In the genomic region with DNA sequence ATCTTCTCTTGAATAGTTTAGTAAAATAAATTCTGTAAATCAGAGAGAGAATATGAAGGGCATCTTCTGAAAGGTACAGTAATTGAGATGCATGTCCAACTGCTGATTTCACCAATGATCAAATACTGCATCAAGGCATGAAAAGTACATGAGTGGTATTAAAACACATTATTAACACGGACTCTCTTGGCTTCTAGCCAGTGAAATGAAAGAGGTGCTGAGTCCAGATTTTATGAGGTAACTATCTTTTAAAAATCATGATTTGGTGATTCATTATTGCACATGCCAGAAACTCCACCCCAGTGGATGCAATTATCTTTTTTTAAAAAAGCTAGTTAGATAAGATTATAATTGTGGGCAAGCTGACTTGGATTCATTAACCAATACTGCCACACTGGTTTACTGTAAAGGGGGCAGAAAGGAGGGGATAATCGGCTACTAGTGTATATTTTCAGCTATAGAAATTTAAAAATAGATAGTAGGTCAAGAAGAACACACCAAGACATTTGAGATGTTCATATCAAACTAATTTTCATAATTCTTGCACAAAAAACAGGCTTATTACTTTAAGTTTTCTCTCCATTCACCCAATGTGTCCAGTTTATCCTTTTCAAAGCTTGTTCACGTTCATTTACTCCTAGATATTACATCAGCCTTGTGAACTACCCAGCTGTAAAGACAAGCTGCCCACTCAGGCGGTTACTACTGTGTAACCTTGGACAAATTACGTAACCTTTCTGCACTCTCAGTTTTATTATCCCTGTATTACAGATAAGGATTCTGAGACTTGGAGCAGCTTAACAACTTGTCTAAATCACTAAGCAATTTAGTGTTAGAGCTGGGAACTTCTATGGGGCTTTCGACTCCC, we compare ENCODE assay signal across 12 cellular contexts. TPM values are rescaled to one million over a fixed set of nuclear protein-coding genes. Genes with fewer than 3 reads are reported as not detected.
DNase-seq lines count a peak whose midpoint lies in the region; TF ChIP-seq lines count a peak whose summit lies in the region.
"Had no signal": no experiment of that assay in that cellular context is flagged by ENCODE, and none has a peak within 500 bp of the region (broad histone marks: within the 10 kb centered on the region; RNA-seq: fewer than 3 reads in every experiment).

No MANE protein-coding gene starts in this region.

- H3K27ac ChIP-seq in OCI-LY7 (ENCODE audit: low read depth, low read length, poor library complexity, severe bottlenecking), result no peak overlapping the region
- H3K27ac ChIP-seq: cardiac muscle cell, gastrocnemius medialis, Peyer's patch had no signal

- BruUV-seq in OCI-LY7 (replicated peaks; lab: Mats Ljungman, UMichigan), result no TSS peak

- TF ChIP-seq CTCF in BE2C (IDR thresholded peaks at IDR 0.05; ENCODE audit: low read depth, low read length) (no peak), kidney epithelial cell (IDR thresholded peaks at IDR 0.05; ENCODE audit: insufficient read depth, low read length, poor library complexity, severe bottlenecking) (no peak), OCI-LY7 (conservative IDR thresholded peaks at IDR 0.05; ENCODE audit: low read length) (no peak)

- DNase-seq in BE2C (peak; percentile 9), HuH-7.5 (ENCODE audit: low spot score) (peak; percentile 28), adipocyte (ENCODE audit: low read depth) (no peak), kidney epithelial cell (ENCODE audit: low read depth) (peak; percentile 82), hypothalamus (lab: John Stamatoyannopoulos, UW) (no peak), OCI-LY7 (ENCODE audit: low spot score) (no peak)
- no peak for DNase-seq in activated CD4-positive, CD25-positive, alpha-beta regulatory T cell (lab: John Stamatoyannopoulos, UW)
- DNase-seq in activated T-cell treated with anti-CD3 and anti-CD28 coated beads, Interleukin-2, amount 50 U/mL, for 1 hour, result no peak
- DNase-seq: CD4-positive, CD25-positive, alpha-beta regulatory T cell; gastrocnemius medialis had no signal

- H3K9ac ChIP-seq in adipocyte (ENCODE audit: low read length), result no peak overlapping the region

- CTCF ChIA-PET in OCI-LY7 (lab: Charles Lee; ENCODE audit: unreplicated experiment), result no interaction called here

- no peak overlapping the region for H3K4me2 ChIP-seq in OCI-LY7 (ENCODE audit: low read length)

- H3K4me3 ChIP-seq in BE2C (ENCODE audit: low read depth, low read length) (no peak overlapping the region), adipocyte (ENCODE audit: low read length) (peak overlapping the region; percentile 32), kidney epithelial cell (ENCODE audit: low read depth, low read length) (no peak overlapping the region), OCI-LY7 (ENCODE audit: low read depth, low read length, poor library complexity, severe bottlenecking) (no peak overlapping the region)
- H3K4me3 ChIP-seq: cardiac muscle cell, gastrocnemius medialis, Peyer's patch had no signal

- H3K79me2 ChIP-seq in OCI-LY7 (ENCODE audit: insufficient read depth, low read depth, low read length), result no peaks in the 10 kb centered on the region

- no peaks in the 10 kb centered on the region for H3K36me3 ChIP-seq in BE2C
- H3K36me3 ChIP-seq in adipocyte (ENCODE audit: control insufficient read depth, insufficient read depth, low read length, severe bottlenecking), result no peaks in the 10 kb centered on the region
- H3K36me3 ChIP-seq in kidney epithelial cell (ENCODE audit: control insufficient read depth, insufficient read depth, low read length), result no peaks in the 10 kb centered on the region
- H3K36me3 ChIP-seq in OCI-LY7 (ENCODE audit: insufficient read depth, low read length), result no peaks in the 10 kb centered on the region
- H3K36me3 ChIP-seq: cardiac muscle cell, gastrocnemius medialis, Peyer's patch had no signal

- H3K4me1 ChIP-seq in BE2C (no peaks in the 10 kb centered on the region), adipocyte (ENCODE audit: control insufficient read depth, insufficient read depth, low read length) (peaks cover 17% of the 10 kb centered on the region), OCI-LY7 (ENCODE audit: insufficient read depth, low read length, poor library complexity, severe bottlenecking) (no peaks in the 10 kb centered on the region)
- H3K4me1 ChIP-seq: gastrocnemius medialis, Peyer's patch had no signal

- no peaks in the 10 kb centered on the region for H3K9me2 ChIP-seq in OCI-LY7 (ENCODE audit: insufficient read depth, low read length)

- H3K27me3 ChIP-seq in BE2C (no peaks in the 10 kb centered on the region), adipocyte (replicated peaks; ENCODE audit: control insufficient read depth, insufficient read depth, low read length) (peaks cover 3% of the 10 kb centered on the region), kidney epithelial cell (ENCODE audit: control insufficient read depth, insufficient read depth, low read length) (no peaks in the 10 kb centered on the region)
- H3K27me3 ChIP-seq: cardiac muscle cell, gastrocnemius medialis, Peyer's patch had no signal

- POLR2A ChIA-PET in OCI-LY7 (lab: Charles Lee), result interaction anchor here (1.6 kb wide), 1 partner anchor 16 kb away, joined by 4 read pairs; no protein-coding TSS in a partner anchor

- H2AFZ ChIP-seq in OCI-LY7 (ENCODE audit: low read length), result no peak overlapping the region

- intact Hi-C loops in OCI-LY7 (cut with micrococcal nuclease; ENCODE audit: unreplicated experiment), result no loop called here

- H3K9me3 ChIP-seq in BE2C (no peaks in the 10 kb centered on the region), adipocyte (ENCODE audit: control insufficient read depth, low read length) (no peaks in the 10 kb centered on the region), OCI-LY7 (ENCODE audit: low read length) (no peaks in the 10 kb centered on the region)
- H3K9me3 ChIP-seq: gastrocnemius medialis, Peyer's patch had no signal

- no peaks in the 10 kb centered on the region for H4K20me1 ChIP-seq in OCI-LY7 (ENCODE audit: insufficient read depth, low read length)

RNA-seq across cellular contexts. Expression of a gene that starts 20.3 kb away (rescaled TPM):
- polyA plus RNA-seq in BE2C (2012; ENCODE audit: insufficient read depth, insufficient read length, low read depth), result 3.0 TPM
- total RNA-seq in kidney epithelial cell (0.55 and 0.58 TPM in 2 replicates), OCI-LY7 (2022) (not detected in 2 replicates)
- total RNA-seq in OCI-LY7 (2014; rRNA removed; shearing (Covaris generic)), result not detected in 2 replicates
- total RNA-seq: gastrocnemius medialis had no signal
- polyA plus RNA-seq: CD4-positive, CD25-positive, alpha-beta regulatory T cell had no signal

Comparison
In these comparisons a context has a peak if more than half of its experiments do, and no peak if none do; other contexts are left out.
1. DNase-seq: peak in BE2C (single experiment), HuH-7.5 (single experiment) and kidney epithelial cell (single experiment); none in adipocyte (single experiment), activated CD4-positive, CD25-positive, alpha-beta regulatory T cell (0 of 4), hypothalamus (0 of 51), activated T-cell treated with anti-CD3 and anti-CD28 coated beads, Interleukin-2, amount 50 U/mL, for 1 hour (single experiment) and OCI-LY7 (single experiment).